In the genomic region with DNA sequence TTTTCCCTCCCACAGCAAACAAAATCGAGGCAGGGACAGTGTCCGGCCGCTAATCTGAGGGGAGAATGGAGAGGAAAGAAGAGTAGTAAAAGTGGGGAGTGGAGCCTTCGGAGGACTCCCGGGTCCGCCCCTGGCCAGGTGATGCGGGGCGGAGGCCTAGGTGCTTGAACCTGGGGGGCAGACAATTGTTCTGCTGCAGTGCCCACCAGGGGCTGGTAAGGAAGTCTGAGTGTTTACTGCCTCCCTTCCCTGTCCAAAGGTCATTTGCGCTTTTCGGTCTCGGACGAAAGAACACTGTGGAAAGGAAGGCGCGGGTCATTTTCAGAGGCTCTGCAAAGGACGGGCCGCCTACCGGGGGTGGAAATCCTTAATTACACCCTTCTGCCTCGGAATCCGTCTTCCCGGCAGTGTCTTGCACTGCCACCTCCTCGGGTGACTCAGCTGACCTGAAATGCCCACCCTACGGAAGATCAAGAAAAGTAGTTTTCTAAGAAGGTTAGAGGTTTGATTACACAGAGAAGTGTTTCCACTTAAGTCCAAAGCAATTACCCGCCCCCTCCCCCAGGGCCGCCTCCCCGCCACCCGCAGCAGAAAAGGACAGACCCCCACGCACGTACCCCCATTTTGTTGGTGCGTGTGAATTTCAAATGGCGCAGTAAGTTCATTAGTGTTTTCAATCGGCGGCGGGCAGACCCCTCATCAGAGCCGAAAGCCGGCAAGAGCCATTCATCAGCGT, we compare ENCODE assay signal across 8 cellular contexts.
DNase-seq lines count a peak whose midpoint lies in the region; ATAC-seq, FAIRE-seq and TF ChIP-seq lines count a peak whose summit lies in the region.

No MANE protein-coding gene starts in this region.

- DNase-seq in A549 (ENCODE audit: low read depth in 1 of 2, low spot score in 1 of 2): no peak
- DNase-seq in HK-2 (ENCODE audit: unreplicated experiment): peak; percentile 52
- DNase-seq in choroid plexus epithelial cell (ENCODE audit: low read depth): peak; percentile 25
- DNase-seq in mucosa of gallbladder (ENCODE audit: low spot score): peak; percentile 14
- no peak for DNase-seq in GOT3 (lab: John Stamatoyannopoulos, UW)
- DNase-seq in middle frontal gyrus (ENCODE audit: extremely low spot score, low spot score): no peak

- H3K4me1 ChIP-seq in A549: no peaks in the 10 kb centered on the region

- peak; percentile 5 to 25; a peak in 3 of 6 replicates for ATAC-seq in A549
- no peak for ATAC-seq in GM21786 (IDR thresholded peaks at IDR 0.05; ENCODE audit: unreplicated experiment)
- no peak for ATAC-seq in HG03565 (IDR thresholded peaks at IDR 0.05; ENCODE audit: unreplicated experiment)

- H3K27ac ChIP-seq in A549: peak overlapping the region; percentile 82 to 93

- H3K9me3 ChIP-seq in A549: no peaks in the 10 kb centered on the region

- no peak for TF ChIP-seq RAD21 in A549 (conservative IDR thresholded peaks at IDR 0.05 in 1 of 2, IDR thresholded peaks at IDR 0.05 in 1 of 2)

- TF ChIP-seq CTCF in A549 (IDR thresholded peaks at IDR 0.05) (no peak), choroid plexus epithelial cell (conservative IDR thresholded peaks at IDR 0.05; ENCODE audit: low read depth, low read length) (no peak)

- no peak for FAIRE-seq in A549 (lab: Jason Lieb, UNC)

- H3K4me3 ChIP-seq in A549 (peak overlapping the region; percentile 83), choroid plexus epithelial cell (ENCODE audit: low read depth, low read length) (peak overlapping the region; percentile 79)

- TF ChIP-seq POLR2A in A549 (IDR thresholded peaks at IDR 0.05; ENCODE audit: low read length): no peak

- WGBS in A549 (ENCODE audit: missing lambda C conversion rate): 22% methylated on average over 22 of the region's 36 CpGs

- H3K4me2 ChIP-seq in A549: peak overlapping the region; percentile 79

- no peak for TF ChIP-seq EP300 in A549 (IDR thresholded peaks at IDR 0.05)

- POLR2A ChIA-PET in A549 (lab: Yijun Ruan, JAX): no interaction called here

- CTCF ChIA-PET in A549 (lab: Yijun Ruan, JAX): no interaction called here

TF ChIP-seq in A549, 52 proteins besides CTCF, POLR2A, EP300 and RAD21:
- TF ChIP-seq RARB (CRISPR knock-in tag; IDR thresholded peaks at IDR 0.05): no peak
- no peak for TF ChIP-seq NFE2L2 (conservative IDR thresholded peaks at IDR 0.05; ENCODE audit: low read length)
- TF ChIP-seq GATA3 (IDR thresholded peaks at IDR 0.05; ENCODE audit: borderline replicate concordance): no peak
- TF ChIP-seq POLR2AphosphoS2 (conservative IDR thresholded peaks at IDR 0.05; ENCODE audit: low read length): no peak
- TF ChIP-seq HOXB5 (CRISPR knock-in tag; IDR thresholded peaks at IDR 0.05): no peak
- TF ChIP-seq, protein P1, sequence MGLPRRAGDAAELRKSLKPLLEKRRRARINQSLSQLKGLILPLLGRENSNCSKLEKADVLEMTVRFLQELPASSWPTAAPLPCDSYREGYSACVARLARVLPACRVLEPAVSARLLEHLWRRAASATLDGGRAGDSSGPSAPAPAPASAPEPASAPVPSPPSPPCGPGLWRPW (IDR thresholded peaks at IDR 0.05): no peak
- TF ChIP-seq FOXS1 (CRISPR knock-in tag; IDR thresholded peaks at IDR 0.05): no peak
- no peak for TF ChIP-seq NPAS2 (CRISPR knock-in tag; IDR thresholded peaks at IDR 0.05; ENCODE audit: borderline replicate concordance)
- TF ChIP-seq, protein P2, sequence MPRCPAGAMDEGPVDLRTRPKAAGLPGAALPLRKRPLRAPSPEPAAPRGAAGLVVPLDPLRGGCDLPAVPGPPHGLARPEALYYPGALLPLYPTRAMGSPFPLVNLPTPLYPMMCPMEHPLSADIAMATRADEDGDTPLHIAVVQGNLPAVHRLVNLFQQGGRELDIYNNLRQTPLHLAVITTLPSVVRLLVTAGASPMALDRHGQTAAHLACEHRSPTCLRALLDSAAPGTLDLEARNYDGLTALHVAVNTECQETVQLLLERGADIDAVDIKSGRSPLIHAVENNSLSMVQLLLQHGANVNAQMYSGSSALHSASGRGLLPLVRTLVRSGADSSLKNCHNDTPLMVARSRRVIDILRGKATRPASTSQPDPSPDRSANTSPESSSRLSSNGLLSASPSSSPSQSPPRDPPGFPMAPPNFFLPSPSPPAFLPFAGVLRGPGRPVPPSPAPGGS (IDR thresholded peaks at IDR 0.05): no peak

Comparison
In these comparisons a context has a peak if more than half of its experiments do, and no peak if none do; other contexts are left out.
1. ATAC-seq: peak in A549 (2 of 2); none in GM21786 (single experiment) and HG03565 (single experiment).
2. DNase-seq: peak in HK-2 (single experiment), choroid plexus epithelial cell (single experiment) and mucosa of gallbladder (single experiment); none in A549 (0 of 2), GOT3 (single experiment) and middle frontal gyrus (single experiment).